Comparison of ENCODE assay signal across 27 cellular contexts in genomic region chr1:26517766-26518049, GRCh38.
"Had no signal": no experiment of that assay in that cellular context is flagged by ENCODE, and none has a peak within 500 bp of the region (broad histone marks: within the 10 kb centered on the region; RNA-seq: fewer than 3 reads in every experiment).

No MANE protein-coding gene starts in this region.

- FAIRE-seq: astrocyte, bronchial epithelial cell, frontal cortex had no signal

- H3K4me3 ChIP-seq: coronary artery, dorsolateral prefrontal cortex, heart right ventricle had no signal

- H3K4me1 ChIP-seq: heart right ventricle had no signal

- H3K27ac ChIP-seq: brain microvascular endothelial cell, coronary artery, dorsolateral prefrontal cortex, heart right ventricle had no signal

- H3K27me3 ChIP-seq: brain microvascular endothelial cell, dorsolateral prefrontal cortex had no signal

- H3K36me3 ChIP-seq: brain microvascular endothelial cell, heart right ventricle had no signal

- DNase-seq: activated CD4-positive, alpha-beta memory T cell treated with anti-CD3 and anti-CD28 coated beads, Interleukin-2, amount 10 ng/mL, durations not matched to agents 7 days and 5 days; activated CD4-positive, alpha-beta T cell treated with anti-CD3 and anti-CD28 coated beads for 1 hour; activated CD4-positive, alpha-beta T cell treated with anti-CD3 and anti-CD28 coated beads for 4 hours; activated CD4-positive, alpha-beta T cell treated with anti-CD3 and anti-CD28 coated beads, Interleukin-2, amount 10 ng/mL, durations not matched to agents 7 days and 5 days; activated CD4-positive, alpha-beta T cell treated with anti-CD3 and anti-CD28 coated beads, Interleukin-2, amount 50 U/mL, for 4 hours; activated CD8-positive, alpha-beta memory T cell treated with anti-CD3 and anti-CD28 coated beads for 24 hours; activated effector memory CD4-positive, alpha-beta T cell treated with Interleukin-2 at 50 U/mL for 16 hours; activated gamma-delta T cell treated with Interleukin-2 at 50 U/mL for 16 hours; activated naive CD4-positive, alpha-beta T cell treated with anti-CD3 and anti-CD28 coated beads, Interleukin-2, amount 50 U/mL, for 16 hours; activated naive CD4-positive, alpha-beta T cell treated with Interleukin-2 at 50 U/mL for 16 hours; activated T-cell treated with anti-CD3 and anti-CD28 coated beads, Interleukin-2, amount 50 U/mL, for 4 hours; amniotic stem cell; anterior cingulate cortex; brain microvascular endothelial cell; dorsolateral prefrontal cortex; effector memory CD4-positive, alpha-beta T cell; endodermal cell; foreskin fibroblast; heart right ventricle; T-helper 2 cell had no signal

- ATAC-seq: activated T-cell treated with anti-CD3 and anti-CD28 coated beads, Interleukin-2, amount 50 U/mL, for 4 hours; activated T-helper 17 cell treated with anti-CD3 and anti-CD28 coated beads, Interleukin-2, amount 50 U/mL, for 72 hours; esophagus mucosa; heart right ventricle; WTC11 had no signal

- H3K9me3 ChIP-seq: heart right ventricle had no signal
